ENCODE assay signal across 8 cellular contexts in the genomic region with DNA sequence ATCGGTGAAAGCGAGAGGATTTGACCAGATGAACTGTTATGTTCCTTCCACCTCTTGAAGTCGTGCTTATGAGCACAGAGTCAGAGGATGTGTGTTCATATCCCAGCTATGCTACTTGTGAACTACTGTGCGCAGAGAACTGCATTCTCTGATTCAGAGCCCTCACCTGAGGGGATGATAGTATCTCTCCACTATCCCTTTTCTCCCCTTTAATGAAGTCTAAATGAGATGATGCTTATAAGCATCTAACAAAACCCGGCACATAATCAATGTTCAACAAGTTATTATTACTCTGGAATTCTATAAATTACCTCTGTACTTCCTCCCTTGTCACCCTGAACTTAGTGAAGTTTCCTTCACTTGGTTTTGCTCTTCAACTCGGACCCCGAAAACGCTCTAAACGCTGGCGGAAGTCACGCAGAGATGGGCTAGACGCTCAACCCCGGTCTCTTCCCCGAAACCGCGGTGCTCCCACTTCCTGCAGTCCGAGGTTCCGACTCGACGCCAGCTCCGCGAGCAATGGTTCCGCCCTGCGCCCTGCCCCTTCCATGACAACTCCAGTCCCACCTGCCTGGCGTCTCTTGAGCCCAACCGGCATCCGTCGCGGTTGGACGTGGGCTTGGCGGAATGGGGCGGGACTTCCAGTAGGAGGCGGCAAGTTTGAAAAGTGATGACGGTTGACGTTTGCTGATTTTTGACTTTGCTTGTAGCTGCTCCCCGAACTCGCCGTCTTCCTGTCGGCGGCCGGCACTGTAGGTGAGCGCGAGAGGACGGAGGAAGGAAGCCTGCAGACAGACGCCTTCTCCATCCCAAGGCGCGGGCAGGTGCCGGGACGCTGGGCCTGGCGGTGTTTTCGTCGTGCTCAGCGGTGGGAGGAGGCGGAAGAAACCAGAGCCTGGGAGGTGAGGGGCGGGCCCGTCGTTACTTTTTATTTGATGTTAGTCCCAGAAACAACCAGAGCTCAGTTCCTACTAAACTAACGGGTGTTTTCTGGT. TPM values are rescaled to one million over a fixed set of nuclear protein-coding genes. Genes with fewer than 3 reads are reported as not detected.
A peak's percentile ranks its signal among the peaks of the same experiment; 100 is the strongest.
DNase-seq lines count a peak whose midpoint lies in the region; ATAC-seq, FAIRE-seq and TF ChIP-seq lines count a peak whose summit lies in the region.

A gene (plus strand): TSS at position 644 of the 995 bp plus-strand sequence. CDS start 4,098 bp downstream, outside the sequence.

- WGBS in body of pancreas, 2 donors: 0 to 1% methylated on average over 37 to 58 of the region's 58 CpGs

- TF ChIP-seq CTCF in 22Rv1 (IDR thresholded peaks at IDR 0.05) (no peak), body of pancreas (IDR thresholded peaks at IDR 0.05) (peak in 1 of 7 experiments; percentile 34)

- H3K4me3 ChIP-seq in body of pancreas: peak within 1 kb of the TSS; percentile 33 to 64

- ATAC-seq in GM18520 (IDR thresholded peaks at IDR 0.05; ENCODE audit: unreplicated experiment) (peak; percentile 93), HG03064 (IDR thresholded peaks at IDR 0.05; ENCODE audit: low read depth, unreplicated experiment) (peak; percentile 94), body of pancreas (peak; percentile 100), sciatic nerve (peak; percentile 100)

- H3K4me1 ChIP-seq in body of pancreas: peaks cover 16% of the 10 kb centered on the region

- H3K9me3 ChIP-seq in body of pancreas: no peaks in the 10 kb centered on the region

- peaks cover 0 to 4% of the 10 kb centered on the region in 2 donors for H3K36me3 ChIP-seq in body of pancreas (replicated peaks in 1 of 2; ENCODE audit: insufficient read depth in 1 of 2, low read depth in 2 of 2)

- peak in 2 of 3 donors; percentile 61 to 78 for TF ChIP-seq POLR2A in body of pancreas (IDR thresholded peaks at IDR 0.05)

- no peaks in the 10 kb centered on the region for H3K27me3 ChIP-seq in body of pancreas

- FAIRE-seq in TTC549 (lab: Jason Lieb, UNC): peak; percentile 96

- H3K27ac ChIP-seq in 22Rv1 (peak within 1 kb of the TSS; percentile 93), body of pancreas (peak within 1 kb of the TSS in 3 of 4 donors; percentile 45 to 53 (median 49))

- intact Hi-C loops in body of pancreas (cut with DNase I) (no loop called here), sciatic nerve (cut with DNase I) (no loop called here)

- peak; percentile 97 for DNase-seq in NCI-H2107 treated with DMSO at 0.1 percent for 48 hours (lab: John Stamatoyannopoulos, UW; ENCODE audit: unreplicated experiment)
- peak; percentile 97 to 98 (median 98) for DNase-seq in body of pancreas
- peak; percentile 91 for DNase-seq in iPS DF 19.7 (ENCODE audit: low read depth, low spot score)
- peak; percentile 98 for DNase-seq in sciatic nerve (ENCODE audit: low spot score)

RNA-seq across cellular contexts. Expression of the gene that starts here (rescaled TPM):
- under 1 TPM in 1 of 2 donors, not detected in 1; 0.66 TPM for total RNA-seq in body of pancreas
- 0.49 TPM for total RNA-seq in sciatic nerve

Comparison
In these comparisons a context has a peak if more than half of its experiments do, and no peak if none do; other contexts are left out.
1. Peak in every context shown above with its lines: DNase-seq, ATAC-seq, H3K4me3 ChIP-seq and H3K27ac ChIP-seq.
2. Peak in DNase-seq, ATAC-seq, H3K4me3 ChIP-seq and H3K27ac ChIP-seq in body of pancreas; RNA of the gene not detected or under 1 TPM.
3. Peak in DNase-seq and ATAC-seq in sciatic nerve; RNA of the gene not detected or under 1 TPM.